8 cellular contexts compared by ENCODE assay signal in the genomic region with DNA sequence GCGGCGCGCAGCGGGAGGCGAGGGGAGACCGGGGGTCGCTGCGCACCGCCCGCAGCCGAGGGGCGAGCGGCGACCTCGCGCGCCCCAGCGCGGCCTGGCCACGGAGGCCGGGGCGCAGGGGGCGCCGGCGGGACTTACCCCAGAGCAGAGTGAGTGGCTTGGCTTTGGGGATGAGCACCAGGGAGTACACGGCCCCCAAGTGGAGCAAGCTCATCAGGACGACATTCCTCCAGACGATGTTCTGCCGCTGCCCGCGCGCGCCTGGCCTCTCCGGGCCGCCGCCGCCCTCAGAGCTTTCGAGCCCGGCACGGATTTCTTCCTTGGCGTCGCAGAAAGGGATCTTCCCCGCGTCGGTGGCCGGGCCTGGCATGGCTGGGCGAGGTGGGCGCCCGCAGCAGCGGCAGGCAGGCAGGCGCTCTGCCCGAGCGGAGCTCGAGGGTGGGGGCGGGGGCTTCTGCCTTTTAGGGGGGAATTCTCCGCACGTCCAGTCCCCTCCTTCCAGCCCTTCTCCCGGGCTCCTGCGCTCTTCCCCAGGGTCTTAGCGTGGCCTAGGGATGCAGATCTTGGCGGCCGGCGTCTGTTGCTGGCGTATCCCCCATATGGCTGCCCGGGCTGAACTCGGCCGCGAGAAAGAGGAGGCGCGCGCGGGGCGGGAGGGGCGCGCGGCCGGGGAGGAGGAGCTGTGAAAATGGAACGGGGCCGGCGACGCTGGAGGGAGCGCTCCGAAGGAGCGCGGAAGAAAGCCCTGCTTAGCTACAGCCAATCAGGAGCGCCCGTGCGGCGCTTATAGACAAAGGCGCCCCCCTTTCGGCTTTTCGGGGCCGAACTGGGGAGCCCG. TPM values are rescaled to one million over a fixed set of nuclear protein-coding genes. Genes with fewer than 3 reads are reported as not detected.
DNase-seq lines count a peak whose midpoint lies in the region; ATAC-seq, FAIRE-seq and TF ChIP-seq lines count a peak whose summit lies in the region.

A gene (minus strand): TSS at position 629 of the 838 bp plus-strand sequence. CDS start 259 bp downstream, at position 370.

- H3K4me3 ChIP-seq in HUES6 (ENCODE audit: low read depth, low read length) (peak within 1 kb of the TSS; percentile 52), SJSA1 (peak within 1 kb of the TSS; percentile 69), adipocyte (ENCODE audit: low read length) (peak within 1 kb of the TSS; percentile 85), cardiac muscle cell (peak within 1 kb of the TSS; percentile 47), pancreas (peak within 1 kb of the TSS; percentile 66 to 83 (median 74)), upper lobe of left lung (peak within 1 kb of the TSS; percentile 56 to 75 (median 66))

- 0 to 1% methylated on average over 72 to 94 of the region's 94 CpGs for WGBS in pancreas, 2 donors
- WGBS in upper lobe of left lung, 2 donors: 0 to 4% methylated on average over 25 to 78 of the region's 94 CpGs

- no peak for FAIRE-seq in pancreas (lab: Jason Lieb, UNC)

- DNase-seq in DMS 273 treated with DMSO at 0.1 percent for 48 hours (lab: John Stamatoyannopoulos, UW) (peak; percentile 35), SJSA1 (ENCODE audit: low read depth in 1 of 2, low spot score in 2 of 2) (peak; percentile 66 to 72), adipocyte (ENCODE audit: low read depth) (peak; percentile 95), cardiac muscle cell (ENCODE audit: low read depth in 1 of 2, low spot score in 1 of 2) (peak; percentile 68 to 90), pancreas (peak; percentile 57 to 83 (median 69)), upper lobe of left lung (peak; percentile 50 to 91)

- TF ChIP-seq POLR2A in upper lobe of left lung (IDR thresholded peaks at IDR 0.05): no peak

- peaks cover 100% of the 10 kb centered on the region for H3K27me3 ChIP-seq in HUES6 (ENCODE audit: control insufficient read depth, insufficient read depth, low read length)
- H3K27me3 ChIP-seq in SJSA1 (replicated peaks): no peaks in the 10 kb centered on the region
- no peaks in the 10 kb centered on the region for H3K27me3 ChIP-seq in adipocyte (replicated peaks; ENCODE audit: control insufficient read depth, insufficient read depth, low read length)
- H3K27me3 ChIP-seq in cardiac muscle cell: peaks cover 95% of the 10 kb centered on the region
- H3K27me3 ChIP-seq in pancreas: no peaks in the 10 kb centered on the region
- H3K27me3 ChIP-seq in upper lobe of left lung: peaks cover 0 to 12% (median 4%) of the 10 kb centered on the region in 4 donors

- TF ChIP-seq CTCF in cardiac muscle cell (IDR thresholded peaks at IDR 0.05; ENCODE audit: low read depth, low read length): no peak
- no peak for TF ChIP-seq CTCF in pancreas (IDR thresholded peaks at IDR 0.05)
- TF ChIP-seq CTCF in upper lobe of left lung (IDR thresholded peaks at IDR 0.05): no peak

- no peak within 1 kb of the TSS for H3K27ac ChIP-seq in HUES6 (ENCODE audit: low read depth, low read length)
- no peak within 1 kb of the TSS for H3K27ac ChIP-seq in SJSA1
- no peak within 1 kb of the TSS for H3K27ac ChIP-seq in cardiac muscle cell
- peak within 1 kb of the TSS; percentile 38 to 74 (median 52) for H3K27ac ChIP-seq in pancreas
- peak within 1 kb of the TSS in 3 of 4 donors; percentile 30 to 70 (median 44) for H3K27ac ChIP-seq in upper lobe of left lung

- H3K9me3 ChIP-seq in HUES6 (ENCODE audit: control insufficient read depth, insufficient read depth, low read depth, low read length): no peaks in the 10 kb centered on the region
- no peaks in the 10 kb centered on the region for H3K9me3 ChIP-seq in SJSA1 (replicated peaks)
- H3K9me3 ChIP-seq in adipocyte (ENCODE audit: control insufficient read depth, low read length): no peaks in the 10 kb centered on the region
- H3K9me3 ChIP-seq in cardiac muscle cell (ENCODE audit: low read depth): no peaks in the 10 kb centered on the region
- no peaks in the 10 kb centered on the region for H3K9me3 ChIP-seq in pancreas
- H3K9me3 ChIP-seq in upper lobe of left lung: no peaks in the 10 kb centered on the region

- H3K36me3 ChIP-seq in HUES6 (ENCODE audit: control insufficient read depth, insufficient read depth, low read length) (no peaks in the 10 kb centered on the region), SJSA1 (0 out of 2 replicates have a peak, but pooled peaks cover 4% of the 10 kb centered on the region), adipocyte (ENCODE audit: control insufficient read depth, insufficient read depth, low read length, severe bottlenecking) (no peaks in the 10 kb centered on the region), cardiac muscle cell (no peaks in the 10 kb centered on the region), pancreas (no peaks in the 10 kb centered on the region), upper lobe of left lung (no peaks in the 10 kb centered on the region)

- intact Hi-C loops in pancreas (cut with DNase I): no loop called here

- H3K4me1 ChIP-seq in HUES6 (ENCODE audit: control insufficient read depth, insufficient read depth, low read length): peaks cover 10% of the 10 kb centered on the region
- peaks cover 25% of the 10 kb centered on the region for H3K4me1 ChIP-seq in SJSA1 (replicated peaks)
- H3K4me1 ChIP-seq in adipocyte (ENCODE audit: control insufficient read depth, insufficient read depth, low read length): peaks cover 20% of the 10 kb centered on the region
- no peaks in the 10 kb centered on the region for H3K4me1 ChIP-seq in cardiac muscle cell (ENCODE audit: low read depth)
- H3K4me1 ChIP-seq in pancreas: peaks cover 0 to 6% (median 0%) of the 10 kb centered on the region in 3 donors
- peaks cover 17 to 32% (median 23%) of the 10 kb centered on the region in 4 donors for H3K4me1 ChIP-seq in upper lobe of left lung

- no peak for TF ChIP-seq EP300 in upper lobe of left lung (IDR thresholded peaks at IDR 0.05)

- ATAC-seq in GM21515 (IDR thresholded peaks at IDR 0.05; ENCODE audit: unreplicated experiment): peak; percentile 95
- peak; percentile 82 to 92 (median 90) for ATAC-seq in pancreas
- ATAC-seq in upper lobe of left lung (ENCODE audit: low FRiP score in 2 of 2): peak; percentile 76 to 94

- H3K9ac ChIP-seq in HUES6 (ENCODE audit: low read length) (peak within 1 kb of the TSS; percentile 10), adipocyte (ENCODE audit: low read length) (peak within 1 kb of the TSS; percentile 84)

RNA-seq across cellular contexts. Expression of the gene that starts here (rescaled TPM):
- total RNA-seq in SJSA1 (2014; rRNA removed; shearing (Covaris generic)): 15.7 and 17.2 TPM in 2 replicates
- 4.7 and 7.4 TPM in 2 replicates for total RNA-seq in cardiac muscle cell
- polyA plus RNA-seq in cardiac muscle cell: 1.5 and 3.7 TPM in 2 replicates
- total RNA-seq in pancreas: 10 to 100 TPM; 19.1 to 41.3 (median 27.1) TPM
- polyA plus RNA-seq in pancreas: 10 to 100 TPM; 30.3 to 58.3 TPM
- total RNA-seq in upper lobe of left lung: 10 to 100 TPM; 17.8 to 40.3 (median 25.3) TPM

Comparison
In these comparisons a context has a peak if more than half of its experiments do, and no peak if none do; other contexts are left out.
1. DNase-seq: peak in every context shown above with its lines; median percentile 95 in adipocyte; 79 in cardiac muscle cell; 70 in upper lobe of left lung; 69 in SJSA1; 69 in pancreas; 35 in DMS 273 treated with DMSO at 0.1 percent for 48 hours.
2. H3K27ac ChIP-seq: peak in pancreas (4 of 4) and upper lobe of left lung (3 of 4); none in HUES6 (single experiment), SJSA1 (single experiment) and cardiac muscle cell (single experiment).
3. Peak in every context shown above with its lines, with median percentiles within 50 percentile points of each other: ATAC-seq and H3K4me3 ChIP-seq.